ENCODE assay signal across 1 cellular context in the genomic region with DNA sequence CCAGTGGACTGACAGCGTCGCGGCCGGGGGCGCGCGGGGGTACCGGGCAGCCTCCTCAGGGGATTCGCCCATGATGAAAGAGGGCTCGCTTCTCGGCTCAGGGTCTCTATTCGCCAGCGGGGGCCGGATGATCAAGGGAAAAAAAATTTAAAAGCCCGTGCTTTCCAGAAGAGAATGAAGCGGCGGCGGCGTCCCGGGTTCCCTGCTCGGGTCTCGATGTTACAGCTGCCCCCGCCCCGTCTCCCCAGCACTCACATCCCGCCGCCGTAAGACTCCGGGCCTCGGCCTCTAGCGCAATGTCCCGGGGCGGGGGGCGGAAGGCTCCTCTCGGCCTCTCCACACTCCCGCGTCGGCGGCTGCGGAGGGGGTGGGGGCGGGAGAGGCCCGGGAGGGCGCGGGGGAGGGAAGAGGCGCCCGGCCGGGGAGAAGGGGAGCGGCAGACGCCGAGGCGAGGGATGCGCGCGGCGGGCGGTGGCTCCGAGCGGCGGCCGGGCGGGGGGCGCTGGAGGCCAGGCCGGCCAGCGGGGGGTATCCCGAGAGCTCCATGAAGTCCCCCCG.
TF ChIP-seq lines count a peak whose summit lies in the region.

No MANE protein-coding gene starts in this region.

TF ChIP-seq in K562, 482 proteins besides CTCF, POLR2A, EP300 and RAD21:
- no peak for TF ChIP-seq PCBP2 (IDR thresholded peaks at IDR 0.05; ENCODE audit: low read depth, low read length, poor library complexity, severe bottlenecking)
- TF ChIP-seq U2AF1 (optimal IDR thresholded peaks at IDR 0.05; ENCODE audit: low read depth, low read length) = no peak
- no peak for TF ChIP-seq BCLAF1 (IDR thresholded peaks at IDR 0.05; ENCODE audit: borderline replicate concordance in 1 of 2, control insufficient read depth in 1 of 2, low read depth in 2 of 2, low read length in 1 of 2)
- TF ChIP-seq CCNT2 (IDR thresholded peaks at IDR 0.05; ENCODE audit: borderline replicate concordance, extremely low read depth, insufficient read length, low read depth, low read length) = peak; percentile 15
- TF ChIP-seq ZBTB7A (IDR thresholded peaks at IDR 0.05; ENCODE audit: borderline replicate concordance, control insufficient read depth, low read depth, low read length) = peak; percentile 25; the same call in 1 of the 2 replicates
- TF ChIP-seq, protein P1, sequence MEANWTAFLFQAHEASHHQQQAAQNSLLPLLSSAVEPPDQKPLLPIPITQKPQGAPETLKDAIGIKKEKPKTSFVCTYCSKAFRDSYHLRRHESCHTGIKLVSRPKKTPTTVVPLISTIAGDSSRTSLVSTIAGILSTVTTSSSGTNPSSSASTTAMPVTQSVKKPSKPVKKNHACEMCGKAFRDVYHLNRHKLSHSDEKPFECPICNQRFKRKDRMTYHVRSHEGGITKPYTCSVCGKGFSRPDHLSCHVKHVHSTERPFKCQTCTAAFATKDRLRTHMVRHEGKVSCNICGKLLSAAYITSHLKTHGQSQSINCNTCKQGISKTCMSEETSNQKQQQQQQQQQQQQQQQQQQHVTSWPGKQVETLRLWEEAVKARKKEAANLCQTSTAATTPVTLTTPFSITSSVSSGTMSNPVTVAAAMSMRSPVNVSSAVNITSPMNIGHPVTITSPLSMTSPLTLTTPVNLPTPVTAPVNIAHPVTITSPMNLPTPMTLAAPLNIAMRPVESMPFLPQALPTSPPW (CRISPR knock-in tag; IDR thresholded peaks at IDR 0.05) = peak; percentile 60
